In genomic region chr12:87661770-87662402, GRCh38 we compare ENCODE assay signal across 8 cellular contexts.
A peak's percentile ranks its signal among the peaks of the same experiment; 100 is the strongest.
DNase-seq lines count a peak whose midpoint lies in the region; ATAC-seq, FAIRE-seq and TF ChIP-seq lines count a peak whose summit lies in the region.

No MANE protein-coding gene starts in this region.

- DNase-seq in NCI-H748 treated with DMSO at 0.1 percent for 48 hours (lab: John Stamatoyannopoulos, UW): peak; percentile 79
- no peak for DNase-seq in NCI-H524 treated with DMSO at 0.1 percent for 48 hours (lab: John Stamatoyannopoulos, UW)
- DNase-seq in foreskin fibroblast: no peak
- DNase-seq in dorsolateral prefrontal cortex: no peak
- no peak for DNase-seq in Kasumi-1 (lab: John Stamatoyannopoulos, UW)

- no peak for TF ChIP-seq CTCF in foreskin fibroblast (IDR thresholded peaks at IDR 0.05; ENCODE audit: low read depth, low read length)
- TF ChIP-seq CTCF in dorsolateral prefrontal cortex (IDR thresholded peaks at IDR 0.05 in 54 of 56, conservative IDR thresholded peaks at IDR 0.05 in 2 of 56; ENCODE audit: low read depth in 1 of 56, partially characterized antibody in 56 of 56): no peak

- no peaks in the 10 kb centered on the region for H3K27me3 ChIP-seq in dorsolateral prefrontal cortex

- TF ChIP-seq POLR2A in GM18505 (IDR thresholded peaks at IDR 0.05; ENCODE audit: borderline replicate concordance, extremely low read depth, insufficient read depth, insufficient read length): no peak

- H3K27ac ChIP-seq in dorsolateral prefrontal cortex: no peak overlapping the region

- ATAC-seq in GM18505 (IDR thresholded peaks at IDR 0.05; ENCODE audit: unreplicated experiment) (peak; percentile 85), HG02610 (IDR thresholded peaks at IDR 0.05; ENCODE audit: unreplicated experiment) (peak; percentile 66)

- no peak overlapping the region for H3K4me3 ChIP-seq in foreskin fibroblast (ENCODE audit: low read depth in 1 of 2, low read length in 2 of 2)
- H3K4me3 ChIP-seq in dorsolateral prefrontal cortex: peak overlapping the region in 1 of 59 donors; percentile 13

- intact Hi-C loops in dorsolateral prefrontal cortex (cut with DNase I): no loop called here

- peak; percentile 41 for FAIRE-seq in islet of Langerhans (lab: Jason Lieb, UNC)
